ENCODE assay signal across 1 cellular context in the genomic region with DNA sequence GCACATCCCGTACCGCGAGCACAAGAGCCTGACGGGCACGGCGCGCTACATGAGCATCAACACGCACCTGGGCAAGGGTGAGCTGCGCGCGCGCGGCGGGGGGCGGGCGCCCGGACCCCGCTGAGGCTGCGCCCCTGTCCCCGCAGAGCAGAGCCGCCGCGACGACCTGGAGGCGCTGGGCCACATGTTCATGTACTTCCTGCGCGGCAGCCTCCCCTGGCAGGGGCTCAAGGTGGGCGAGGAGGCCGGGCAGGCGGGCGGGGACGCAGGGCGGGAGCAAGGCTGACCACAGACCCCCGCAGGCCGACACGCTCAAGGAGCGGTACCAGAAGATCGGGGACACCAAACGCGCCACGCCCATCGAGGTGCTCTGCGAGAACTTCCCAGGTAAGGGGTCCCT.
TF ChIP-seq lines count a peak whose summit lies in the region.

No MANE protein-coding gene starts in this region.

TF ChIP-seq in K562, 482 proteins besides CTCF, POLR2A, EP300 and RAD21:
- TF ChIP-seq ETV1 (tag; conservative IDR thresholded peaks at IDR 0.05; ENCODE audit: low read depth) (no peak), HMG20A (CRISPR knock-in tag; conservative IDR thresholded peaks at IDR 0.05) (no peak), CBX3 (IDR thresholded peaks at IDR 0.05; ENCODE audit: borderline replicate concordance in 1 of 2, low read length in 2 of 2) (no peak), ZKSCAN1 (IDR thresholded peaks at IDR 0.05; ENCODE audit: low read depth, low read length) (no peak), PCBP1 (IDR thresholded peaks at IDR 0.05; ENCODE audit: low read depth, low read length, poor library complexity, severe bottlenecking) (peak; percentile 40), RFX7 (CRISPR knock-in tag; IDR thresholded peaks at IDR 0.05) (no peak)
